Comparison of ENCODE assay signal across 36 cellular contexts in the genomic region with DNA sequence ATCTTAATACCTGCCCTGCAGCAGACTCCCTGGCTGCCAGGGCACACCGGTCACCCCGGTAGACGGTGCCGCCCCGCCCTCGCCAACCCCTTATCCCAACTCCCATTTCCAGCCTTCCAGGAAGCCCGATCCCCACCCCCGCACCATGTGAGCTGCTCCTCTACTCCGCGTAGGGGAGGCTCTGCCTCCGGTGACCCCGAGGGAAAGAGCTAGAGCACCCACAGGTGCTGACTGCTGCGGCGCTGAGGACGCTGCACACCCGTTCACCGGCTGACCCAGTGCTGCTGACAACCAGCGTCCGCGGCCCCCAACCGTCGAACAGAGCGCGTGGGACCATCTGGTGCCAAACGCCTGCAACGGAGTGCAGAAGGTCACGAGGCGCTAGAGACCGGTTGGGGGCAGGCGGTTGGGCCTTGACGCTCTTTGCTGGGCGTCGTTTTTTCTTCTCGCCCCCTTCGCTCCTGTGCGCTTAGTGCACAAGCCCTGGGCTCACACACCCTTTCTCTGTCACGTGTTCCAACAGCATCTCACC. TPM values are rescaled to one million over a fixed set of nuclear protein-coding genes. Genes with fewer than 3 reads are reported as not detected.
"Had no signal": no experiment of that assay in that cellular context is flagged by ENCODE, and none has a peak within 500 bp of the region (broad histone marks: within the 10 kb centered on the region; RNA-seq: fewer than 3 reads in every experiment).

No MANE protein-coding gene starts in this region.

- H3K4me3 Mint-ChIP-seq: activated B cell treated with CpG ODN at 0.5 μM for 24 hours; activated CD8-positive, alpha-beta T cell treated with anti-CD3 and anti-CD28 coated beads for 36 hours; activated naive CD4-positive, alpha-beta T cell treated with anti-CD3 and anti-CD28 coated beads, Interleukin-2, amount 50 U/mL, for 24 hours; activated naive CD8-positive, alpha-beta T cell treated with anti-CD3 and anti-CD28 coated beads, Interleukin-2, amount 10 ng/mL, durations not matched to agents 7 days and 5 days; activated T-cell treated with anti-CD3 and anti-CD28 coated beads, Interleukin-2, amount 50 U/mL, for 72 hours; activated T-helper 17 cell treated with anti-CD3 and anti-CD28 coated beads, Interleukin-2, amount 50 U/mL, for 72 hours had no signal

- H3K4me3 ChIP-seq: body of pancreas, breast epithelium had no signal

- H3K36me3 ChIP-seq: breast epithelium had no signal

- H3K9me3 ChIP-seq: body of pancreas, breast epithelium had no signal

- H3K9me3 Mint-ChIP-seq: activated B cell treated with CpG ODN at 0.5 μM for 24 hours; activated CD8-positive, alpha-beta T cell treated with anti-CD3 and anti-CD28 coated beads for 36 hours; activated naive CD4-positive, alpha-beta T cell treated with anti-CD3 and anti-CD28 coated beads, Interleukin-2, amount 50 U/mL, for 24 hours; activated naive CD8-positive, alpha-beta T cell treated with anti-CD3 and anti-CD28 coated beads, Interleukin-2, amount 10 ng/mL, durations not matched to agents 7 days and 5 days; activated T-cell treated with anti-CD3 and anti-CD28 coated beads, Interleukin-2, amount 50 U/mL, for 72 hours; activated T-helper 17 cell treated with anti-CD3 and anti-CD28 coated beads, Interleukin-2, amount 50 U/mL, for 72 hours had no signal

- ATAC-seq: activated CD8-positive, alpha-beta T cell treated with anti-CD3 and anti-CD28 coated beads for 36 hours; activated T-cell treated with anti-CD3 and anti-CD28 coated beads, Interleukin-2, amount 50 U/mL, for 72 hours; activated T-helper 17 cell treated with anti-CD3 and anti-CD28 coated beads, Interleukin-2, amount 50 U/mL, for 72 hours; body of pancreas; PC-3; Right ventricle myocardium inferior had no signal

- H3K36me3 Mint-ChIP-seq: activated naive CD4-positive, alpha-beta T cell treated with anti-CD3 and anti-CD28 coated beads, Interleukin-2, amount 50 U/mL, for 24 hours; activated naive CD8-positive, alpha-beta T cell treated with anti-CD3 and anti-CD28 coated beads, Interleukin-2, amount 10 ng/mL, durations not matched to agents 7 days and 5 days had no signal

- H3K27me3 Mint-ChIP-seq: activated CD8-positive, alpha-beta T cell treated with anti-CD3 and anti-CD28 coated beads for 36 hours; activated naive CD4-positive, alpha-beta T cell treated with anti-CD3 and anti-CD28 coated beads, Interleukin-2, amount 50 U/mL, for 24 hours; activated naive CD8-positive, alpha-beta T cell treated with anti-CD3 and anti-CD28 coated beads, Interleukin-2, amount 10 ng/mL, durations not matched to agents 7 days and 5 days; activated T-helper 17 cell treated with anti-CD3 and anti-CD28 coated beads, Interleukin-2, amount 50 U/mL, for 72 hours had no signal

- DNase-seq: activated B cell treated with CpG ODN at 0.5 μM for 24 hours; activated CD4-positive, alpha-beta T cell treated with anti-CD3 and anti-CD28 coated beads for 4 hours; activated CD4-positive, CD25-positive, alpha-beta regulatory T cell treated with anti-CD3 and anti-CD28 coated beads, Interleukin-2, amount 50 U/mL, for 72 hours; activated CD8-positive, alpha-beta T cell treated with anti-CD3 and anti-CD28 coated beads for 36 hours; activated effector memory CD4-positive, alpha-beta T cell treated with anti-CD3 and anti-CD28 coated beads, Interleukin-2, amount 50 U/mL, for 16 hours; activated naive CD4-positive, alpha-beta T cell; activated naive CD8-positive, alpha-beta T cell treated with anti-CD3 and anti-CD28 coated beads, Interleukin-2, amount 10 ng/mL, durations not matched to agents 7 days and 5 days; activated T-cell treated with anti-CD3 and anti-CD28 coated beads, Interleukin-2, amount 50 U/mL, for 1 hour; activated T-cell treated with anti-CD3 and anti-CD28 coated beads, Interleukin-2, amount 50 U/mL, for 72 hours; amygdala; body of pancreas; Karpas-422; KBM-7; NCI-H1048; NCI-H1105 treated with DMSO at 0.1 percent for 48 hours; NCI-H1436; NCI-H1694; NCI-H1930; NCI-H2081 treated with DMSO at 0.1 percent for 48 hours; NCI-H226; NCI-H446 treated with DMSO at 0.1 percent for 48 hours; NCI-H524; NCI-H69; NK-92 treated with Interleukin-12 subunit alpha and Interleukin-12 subunit beta, amount 100 ng/mL, for 24 hours; PC-3; SIG-M5; SW 1271; T-helper 1 cell; T-helper 2 cell; T-helper 9 cell had no signal

- H3K27me3 ChIP-seq: body of pancreas had no signal

- H3K27ac ChIP-seq: body of pancreas, breast epithelium, RWPE1, VCaP had no signal

- H3K4me1 Mint-ChIP-seq: activated B cell treated with CpG ODN at 0.5 μM for 24 hours; activated T-helper 17 cell treated with anti-CD3 and anti-CD28 coated beads, Interleukin-2, amount 50 U/mL, for 72 hours had no signal

- H3K4me1 ChIP-seq: body of pancreas, breast epithelium had no signal

- H3K27ac Mint-ChIP-seq: activated B cell treated with CpG ODN at 0.5 μM for 24 hours; activated naive CD4-positive, alpha-beta T cell treated with anti-CD3 and anti-CD28 coated beads, Interleukin-2, amount 50 U/mL, for 24 hours; activated naive CD8-positive, alpha-beta T cell treated with anti-CD3 and anti-CD28 coated beads, Interleukin-2, amount 10 ng/mL, durations not matched to agents 7 days and 5 days; activated T-cell treated with anti-CD3 and anti-CD28 coated beads, Interleukin-2, amount 50 U/mL, for 72 hours; activated T-helper 17 cell treated with anti-CD3 and anti-CD28 coated beads, Interleukin-2, amount 50 U/mL, for 72 hours had no signal

RNA-seq across cellular contexts. Expression of gene ZNF599, which starts 59.6 kb away (rescaled TPM):
- total RNA-seq: PC-3 had no signal
